In the genomic region with DNA sequence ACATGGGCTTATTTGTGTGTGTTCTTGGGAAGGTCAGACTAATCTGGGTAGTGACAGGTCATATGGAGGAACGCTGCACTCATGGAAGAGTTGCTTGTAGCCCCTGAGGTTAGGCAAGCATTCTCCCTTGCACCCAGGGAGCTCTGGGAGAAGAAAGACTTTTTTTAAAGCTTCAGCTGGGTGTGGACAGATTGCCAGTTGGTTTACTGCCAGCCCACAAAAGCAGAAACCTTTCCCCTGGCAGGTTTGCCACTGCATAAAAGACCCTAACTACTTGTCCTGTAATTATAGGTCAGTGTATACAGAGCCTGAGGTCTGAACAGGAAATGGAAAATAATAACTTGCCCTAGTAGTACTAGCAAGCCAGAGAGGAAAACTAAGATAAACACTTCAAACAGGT, we compare ENCODE assay signal across 17 cellular contexts. TPM values are rescaled to one million over a fixed set of nuclear protein-coding genes. Genes with fewer than 3 reads are reported as not detected.
DNase-seq lines count a peak whose midpoint lies in the region; ATAC-seq and TF ChIP-seq lines count a peak whose summit lies in the region.
"Had no signal": no experiment of that assay in that cellular context is flagged by ENCODE, and none has a peak within 500 bp of the region (broad histone marks: within the 10 kb centered on the region; RNA-seq: fewer than 3 reads in every experiment).

No MANE protein-coding gene starts in this region.

- H3K27ac Mint-ChIP-seq in activated CD8-positive, alpha-beta memory T cell treated with anti-CD3 and anti-CD28 coated beads, Interleukin-2, amount 10 ng/mL, durations not matched to agents 7 days and 5 days = no peak overlapping the region
- H3K27ac Mint-ChIP-seq in activated T-helper 17 cell treated with anti-CD3 and anti-CD28 coated beads, Interleukin-2, amount 50 U/mL, for 72 hours = no peak overlapping the region
- H3K27ac Mint-ChIP-seq in type B pancreatic cell = no peak overlapping the region

- no peak for DNase-seq in activated CD8-positive, alpha-beta memory T cell treated with anti-CD3 and anti-CD28 coated beads, Interleukin-2, amount 10 ng/mL, durations not matched to agents 7 days and 5 days
- DNase-seq in activated CD8-positive, alpha-beta memory T cell treated with anti-CD3 and anti-CD28 coated beads, Interleukin-2, amount 50 U/mL, for 48 hours = no peak
- DNase-seq in NCI-H1417 treated with DMSO at 0.1 percent for 48 hours (lab: John Stamatoyannopoulos, UW) (peak; percentile 44), foreskin melanocyte (no peak), tibial artery (no peak), dedifferentiated amniotic fluid mesenchymal stem cell (ENCODE audit: extremely low spot score) (no peak), type B pancreatic cell (ENCODE audit: extremely low spot score, unreplicated experiment) (no peak)
- DNase-seq: activated CD4-positive, CD25-positive, alpha-beta regulatory T cell; caudate nucleus; EL; GM23248; NCI-H524 treated with DMSO at 0.1 percent for 48 hours; stimulated activated CD4-positive, alpha-beta T cell treated with anti-CD3 and anti-CD28 coated beads, Interleukin-4, amount 100 ng/mL, for 4 hours had no signal

- peaks cover 2% of the 10 kb centered on the region for H3K9me3 Mint-ChIP-seq in activated CD8-positive, alpha-beta memory T cell treated with anti-CD3 and anti-CD28 coated beads, Interleukin-2, amount 10 ng/mL, durations not matched to agents 7 days and 5 days (ENCODE audit: low read depth)
- H3K9me3 Mint-ChIP-seq in activated T-helper 17 cell treated with anti-CD3 and anti-CD28 coated beads, Interleukin-2, amount 50 U/mL, for 72 hours = no peaks in the 10 kb centered on the region
- peaks cover 2% of the 10 kb centered on the region for H3K9me3 Mint-ChIP-seq in type B pancreatic cell

- no peaks in the 10 kb centered on the region for H3K4me1 ChIP-seq in tibial artery
- H3K4me1 ChIP-seq: SJSA1 had no signal

- H3K36me3 ChIP-seq in tibial artery = no peaks in the 10 kb centered on the region
- H3K36me3 ChIP-seq: SJSA1, suprapubic skin had no signal

- no peaks in the 10 kb centered on the region for H3K36me3 Mint-ChIP-seq in activated CD8-positive, alpha-beta memory T cell treated with anti-CD3 and anti-CD28 coated beads, Interleukin-2, amount 10 ng/mL, durations not matched to agents 7 days and 5 days
- H3K36me3 Mint-ChIP-seq in activated T-helper 17 cell treated with anti-CD3 and anti-CD28 coated beads, Interleukin-2, amount 50 U/mL, for 72 hours (ENCODE audit: low read depth) = no peaks in the 10 kb centered on the region
- H3K36me3 Mint-ChIP-seq in type B pancreatic cell = no peaks in the 10 kb centered on the region

- H3K4me3 Mint-ChIP-seq in activated CD8-positive, alpha-beta memory T cell treated with anti-CD3 and anti-CD28 coated beads, Interleukin-2, amount 10 ng/mL, durations not matched to agents 7 days and 5 days = no peak overlapping the region
- H3K4me3 Mint-ChIP-seq in activated T-helper 17 cell treated with anti-CD3 and anti-CD28 coated beads, Interleukin-2, amount 50 U/mL, for 72 hours = peak overlapping the region; percentile 19
- H3K4me3 Mint-ChIP-seq in type B pancreatic cell = no peak overlapping the region

- intact Hi-C loops in tibial artery (cut with DNase I; ENCODE audit: low total_unique reads) = no loop called here

- no peaks in the 10 kb centered on the region for H3K27me3 ChIP-seq in tibial artery
- H3K27me3 ChIP-seq: SJSA1, suprapubic skin had no signal

- no peaks in the 10 kb centered on the region for H3K27me3 Mint-ChIP-seq in activated CD8-positive, alpha-beta memory T cell treated with anti-CD3 and anti-CD28 coated beads, Interleukin-2, amount 10 ng/mL, durations not matched to agents 7 days and 5 days
- no peaks in the 10 kb centered on the region for H3K27me3 Mint-ChIP-seq in activated T-helper 17 cell treated with anti-CD3 and anti-CD28 coated beads, Interleukin-2, amount 50 U/mL, for 72 hours
- peaks cover 4% of the 10 kb centered on the region for H3K27me3 Mint-ChIP-seq in type B pancreatic cell

- H3K4me3 ChIP-seq in tibial artery = no peak overlapping the region
- H3K4me3 ChIP-seq: GM23248, SJSA1, suprapubic skin had no signal

- H3K9me3 ChIP-seq in tibial artery = no peaks in the 10 kb centered on the region
- H3K9me3 ChIP-seq: SJSA1, suprapubic skin had no signal

- no peak for TF ChIP-seq CTCF in tibial artery (IDR thresholded peaks at IDR 0.05)
- TF ChIP-seq CTCF in type B pancreatic cell (conservative IDR thresholded peaks at IDR 0.05) = no peak

- ATAC-seq in activated CD8-positive, alpha-beta memory T cell treated with anti-CD3 and anti-CD28 coated beads, Interleukin-2, amount 10 ng/mL, durations not matched to agents 7 days and 5 days = peak; percentile 36
- no peak for ATAC-seq in activated T-helper 17 cell treated with anti-CD3 and anti-CD28 coated beads, Interleukin-2, amount 50 U/mL, for 72 hours (replicated peaks)
- ATAC-seq: esophagus mucosa had no signal

- no peak overlapping the region for H3K27ac ChIP-seq in tibial artery
- H3K27ac ChIP-seq: GM23248, SJSA1, suprapubic skin had no signal

- CTCF ChIA-PET in activated CD8-positive, alpha-beta memory T cell treated with anti-CD3 and anti-CD28 coated beads, Interleukin-2, amount 10 ng/mL, durations not matched to agents 7 days and 5 days (lab: Charles Lee) = no interaction called here

- peaks cover 5% of the 10 kb centered on the region for H3K4me1 Mint-ChIP-seq in activated CD8-positive, alpha-beta memory T cell treated with anti-CD3 and anti-CD28 coated beads, Interleukin-2, amount 10 ng/mL, durations not matched to agents 7 days and 5 days
- H3K4me1 Mint-ChIP-seq in activated T-helper 17 cell treated with anti-CD3 and anti-CD28 coated beads, Interleukin-2, amount 50 U/mL, for 72 hours = peaks cover 9% of the 10 kb centered on the region
- H3K4me1 Mint-ChIP-seq in type B pancreatic cell (ENCODE audit: unreplicated experiment) = peaks cover 10% of the 10 kb centered on the region

RNA-seq across cellular contexts. Expression of a gene that starts 7.4 kb away (rescaled TPM):
- 100 to 1,000 TPM in 1 of 2 experiments, 10 to 100 TPM in 1; 92.3 to 110 TPM for total RNA-seq in activated CD8-positive, alpha-beta memory T cell treated with anti-CD3 and anti-CD28 coated beads, Interleukin-2, amount 10 ng/mL, durations not matched to agents 7 days and 5 days
- total RNA-seq in activated T-helper 17 cell treated with anti-CD3 and anti-CD28 coated beads, Interleukin-2, amount 50 U/mL, for 72 hours = 100 to 1,000 TPM; 103 to 110 TPM
- total RNA-seq in type B pancreatic cell (ENCODE audit: low replicate concordance) = 20.6 and 25.1 TPM in 2 replicates
